Comparison of ENCODE assay signal across 21 cellular contexts in genomic region chr3:174202146-174202545, GRCh38.
DNase-seq lines count a peak whose midpoint lies in the region; ATAC-seq lines count a peak whose summit lies in the region.
"Had no signal": no experiment of that assay in that cellular context is flagged by ENCODE, and none has a peak within 500 bp of the region (broad histone marks: within the 10 kb centered on the region; RNA-seq: fewer than 3 reads in every experiment).

No MANE protein-coding gene starts in this region.

- DNase-seq in NCI-H1436 (lab: John Stamatoyannopoulos, UW) (peak; percentile 22), NCI-H1436 treated with DMSO at 0.1 percent for 48 hours (lab: John Stamatoyannopoulos, UW) (no peak), NCI-H2227 treated with DMSO at 0.1 percent for 48 hours (lab: John Stamatoyannopoulos, UW) (peak; percentile 75), cerebellar cortex (ENCODE audit: low spot score) (peak; percentile 69), superior temporal gyrus (ENCODE audit: extremely low spot score) (peak; percentile 36), left lobe of liver (ENCODE audit: low spot score) (no peak), ecto neural progenitor cell (ENCODE audit: low spot score) (no peak)
- no peak for DNase-seq in activated CD4-positive, alpha-beta T cell treated with anti-CD3 and anti-CD28 coated beads for 48 hours
- DNase-seq: activated CD4-positive, CD25-positive, alpha-beta regulatory T cell treated with anti-CD3 and anti-CD28 coated beads, Interleukin-2, amount 50 U/mL, for 72 hours; activated naive CD4-positive, alpha-beta T cell; activated T-cell treated with anti-CD3 and anti-CD28 coated beads, Interleukin-2, amount 50 U/mL, for 4 hours; AML-193; DMS79; effector CD8-positive, alpha-beta T cell; erythroblast; foreskin fibroblast; NCI-H187; NCI-H526 treated with DMSO at 0.1 percent for 48 hours; stimulated activated CD4-positive, alpha-beta T cell treated with anti-CD3 and anti-CD28 coated beads, Interleukin-4, amount 100 ng/mL, for 24 hours; stimulated activated naive CD4-positive, alpha-beta T cell treated with Interleukin-2 at 50 U/mL for 16 hours; T-cell had no signal

- ATAC-seq in left lobe of liver = no peak
- ATAC-seq: activated T-cell treated with anti-CD3 and anti-CD28 coated beads, Interleukin-2, amount 50 U/mL, for 4 hours; T-cell had no signal

Comparison
In these comparisons a context has a peak if more than half of its experiments do, and no peak if none do; other contexts are left out.
1. DNase-seq: peak in NCI-H1436 (single experiment), NCI-H2227 treated with DMSO at 0.1 percent for 48 hours (single experiment), cerebellar cortex (single experiment) and superior temporal gyrus (single experiment); none in NCI-H1436 treated with DMSO at 0.1 percent for 48 hours (single experiment), left lobe of liver (single experiment), ecto neural progenitor cell (single experiment) and activated CD4-positive, alpha-beta T cell treated with anti-CD3 and anti-CD28 coated beads for 48 hours (single experiment).